Comparison of ENCODE assay signal across 35 cellular contexts in genomic region chr7:159263430-159263829, GRCh38.
"Had no signal": no experiment of that assay in that cellular context is flagged by ENCODE, and none has a peak within 500 bp of the region (broad histone marks: within the 10 kb centered on the region; RNA-seq: fewer than 3 reads in every experiment).

No MANE protein-coding gene starts in this region.

- H3K27ac ChIP-seq: KMS-11 had no signal

- H3K27me3 ChIP-seq: MG63 had no signal

- H3K9ac ChIP-seq: KMS-11 had no signal

- H3K9me3 ChIP-seq: MG63 had no signal

- H3K36me3 ChIP-seq: MG63 had no signal

- H3K4me2 ChIP-seq: KMS-11 had no signal

- H3K4me3 ChIP-seq: MG63 had no signal

- DNase-seq: Karpas-422, Kasumi-1, MG63, MM.1S, MV-4-11, NCI-H1048, NCI-H1092 treated with DMSO at 0.1 percent for 48 hours, NCI-H1105, NCI-H1105 treated with DMSO at 0.1 percent for 48 hours, NCI-H1417, NCI-H1417 treated with DMSO at 0.1 percent for 48 hours, NCI-H1436, NCI-H1436 treated with DMSO at 0.1 percent for 48 hours, NCI-H146, NCI-H1694, NCI-H187, NCI-H187 treated with DMSO at 0.1 percent for 48 hours, NCI-H1930, NCI-H2029, NCI-H2029 treated with DMSO at 0.1 percent for 48 hours, NCI-H2081, NCI-H2081 treated with DMSO at 0.1 percent for 48 hours, NCI-H2107, NCI-H2171, NCI-H2171 treated with DMSO at 0.1 percent for 48 hours, NCI-H2227 treated with DMSO at 0.1 percent for 48 hours, NCI-H226, NCI-H345, NCI-H446, NCI-H446 treated with DMSO at 0.1 percent for 48 hours, NCI-H510A, NCI-H510A treated with DMSO at 0.1 percent for 48 hours, NCI-H524, NCI-H524 treated with DMSO at 0.1 percent for 48 hours had no signal
